In genomic region chr17:8162997-8163977, GRCh38 we compare ENCODE assay signal across 7 cellular contexts. TPM values are rescaled to one million over a fixed set of nuclear protein-coding genes. Genes with fewer than 3 reads are reported as not detected.
A peak's percentile ranks its signal among the peaks of the same experiment; 100 is the strongest.
DNase-seq lines count a peak whose midpoint lies in the region; ATAC-seq, FAIRE-seq and TF ChIP-seq lines count a peak whose summit lies in the region.

No MANE protein-coding gene starts in this region.

- DNase-seq in NCI-H2227 (lab: John Stamatoyannopoulos, UW; ENCODE audit: unreplicated experiment) (peak; percentile 39), bronchial epithelial cell (ENCODE audit: low read depth) (no peak), left lung (peak in 1 of 2 donors; percentile 41), suprapubic skin (ENCODE audit: low spot score in 2 of 2) (peak in 1 of 2 donors; percentile 81), DMS79 (lab: John Stamatoyannopoulos, UW) (no peak), mucosa of gallbladder (ENCODE audit: low spot score) (no peak)

- 15% methylated on average over 26 of the region's 55 CpGs for WGBS in suprapubic skin

- H3K36me3 ChIP-seq in bronchial epithelial cell (ENCODE audit: control insufficient read depth, insufficient read depth, low read length) (peaks cover 12% of the 10 kb centered on the region), left lung (peaks cover 0 to 27% of the 10 kb centered on the region in 2 donors), suprapubic skin (peaks cover 15% of the 10 kb centered on the region)

- TF ChIP-seq POLR2A in suprapubic skin (IDR thresholded peaks at IDR 0.05), result no peak

- TF ChIP-seq EP300 in suprapubic skin (IDR thresholded peaks at IDR 0.05), result no peak

- H3K4me3 ChIP-seq in bronchial epithelial cell (ENCODE audit: low read depth, low read length), result peak overlapping the region; percentile 63
- H3K4me3 ChIP-seq in left lung, result peak overlapping the region; percentile 87 to 99
- H3K4me3 ChIP-seq in suprapubic skin, result peak overlapping the region; percentile 81

- H3K4me1 ChIP-seq in left lung (peaks cover 28 to 59% of the 10 kb centered on the region in 2 donors), suprapubic skin (peaks cover 59% of the 10 kb centered on the region)

- FAIRE-seq in bronchial epithelial cell (lab: Jason Lieb, UNC), result no peak

- ATAC-seq in GM19351 (IDR thresholded peaks at IDR 0.05; ENCODE audit: unreplicated experiment) (peak; percentile 19), left lung (peak; percentile 30)

- TF ChIP-seq CTCF in bronchial epithelial cell (IDR thresholded peaks at IDR 0.05; ENCODE audit: insufficient read depth, low read length, severe bottlenecking), result no peak
- TF ChIP-seq CTCF in left lung (IDR thresholded peaks at IDR 0.05), result no peak
- TF ChIP-seq CTCF in suprapubic skin (IDR thresholded peaks at IDR 0.05), result no peak

- H3K27ac ChIP-seq in left lung (peak overlapping the region; percentile 92 to 95), suprapubic skin (peak overlapping the region; percentile 97)

- no peaks in the 10 kb centered on the region for H3K27me3 ChIP-seq in bronchial epithelial cell (ENCODE audit: control insufficient read depth, insufficient read depth, low read length)
- H3K27me3 ChIP-seq in left lung, result no peaks in the 10 kb centered on the region
- no peaks in the 10 kb centered on the region for H3K27me3 ChIP-seq in suprapubic skin

- intact Hi-C loops in left lung (cut with DNase I), result no loop called here

- no peaks in the 10 kb centered on the region for H3K9me3 ChIP-seq in left lung
- no peaks in the 10 kb centered on the region for H3K9me3 ChIP-seq in suprapubic skin

RNA-seq across cellular contexts. Expression of gene VAMP2, which starts 0.5 kb away (rescaled TPM):
- total RNA-seq in bronchial epithelial cell (2.1 and 4.4 TPM in 2 replicates), left lung (10 to 100 TPM; 48.3 to 48.9 TPM), suprapubic skin (10 to 100 TPM; 41.2 to 64.3 (median 52.8) TPM), mucosa of gallbladder (73.8 TPM)

RNA-seq across cellular contexts. Expression of gene PER1, which starts 11.1 kb away (rescaled TPM):
- 21.9 and 26.4 TPM in 2 replicates for total RNA-seq in bronchial epithelial cell
- 100 to 1,000 TPM; 101 to 111 TPM for total RNA-seq in left lung
- total RNA-seq in suprapubic skin, result 100 to 1,000 TPM; 272 to 655 (median 330) TPM
- 123 TPM for total RNA-seq in mucosa of gallbladder

RNA-seq across cellular contexts. Expression of gene TMEM107, which starts 12.9 kb away (rescaled TPM):
- 20.2 and 24.2 TPM in 2 replicates for total RNA-seq in bronchial epithelial cell
- total RNA-seq in left lung, result 10 to 100 TPM; 15.0 to 15.9 TPM
- 10 to 100 TPM; 13.7 to 21.4 (median 19.4) TPM for total RNA-seq in suprapubic skin
- 22.5 TPM for total RNA-seq in mucosa of gallbladder

RNA-seq across cellular contexts. Expression of gene BORCS6, which starts 26.7 kb away (rescaled TPM):
- total RNA-seq in bronchial epithelial cell (6.5 and 6.8 TPM in 2 replicates), left lung (10 to 100 TPM in 1 of 2 donors, 1 to 10 TPM in 1; 8.8 to 10.6 TPM), suprapubic skin (10 to 100 TPM in 2 of 4 donors, 1 to 10 TPM in 2; 8.1 to 10.6 (median 9.9) TPM), mucosa of gallbladder (12.4 TPM)

RNA-seq across cellular contexts. Expression of gene HES7, which starts 39.4 kb away (rescaled TPM):
- total RNA-seq in bronchial epithelial cell (0.13 and 1.3 TPM in 2 replicates), left lung (under 1 TPM in 1 of 2 donors, not detected in 1; 0.52 TPM), suprapubic skin (not detected), mucosa of gallbladder (0.78 TPM)
